Comparison of ENCODE assay signal across 35 cellular contexts in genomic region chrX:135178636-135179035, GRCh38. TPM values are rescaled to one million over a fixed set of nuclear protein-coding genes. Genes with fewer than 3 reads are reported as not detected.
"Had no signal": no experiment of that assay in that cellular context is flagged by ENCODE, and none has a peak within 500 bp of the region (broad histone marks: within the 10 kb centered on the region; RNA-seq: fewer than 3 reads in every experiment).

No MANE protein-coding gene starts in this region.

- H3K27me3 ChIP-seq: MG63 had no signal

- H3K9ac ChIP-seq: KMS-11 had no signal

- H3K9me3 ChIP-seq: MG63 had no signal

- H3K4me2 ChIP-seq: KMS-11 had no signal

- DNase-seq: Karpas-422, Kasumi-1, KG1, MG63, MM.1S, MV-4-11, NCI-H1048, NCI-H1092, NCI-H1092 treated with DMSO at 0.1 percent for 48 hours, NCI-H1417, NCI-H1417 treated with DMSO at 0.1 percent for 48 hours, NCI-H1436, NCI-H1436 treated with DMSO at 0.1 percent for 48 hours, NCI-H146, NCI-H1694, NCI-H1694 treated with DMSO at 0.1 percent for 48 hours, NCI-H187, NCI-H187 treated with DMSO at 0.1 percent for 48 hours, NCI-H1930, NCI-H2029, NCI-H2029 treated with DMSO at 0.1 percent for 48 hours, NCI-H2081, NCI-H2081 treated with DMSO at 0.1 percent for 48 hours, NCI-H2107, NCI-H2171, NCI-H2227 treated with DMSO at 0.1 percent for 48 hours, NCI-H345, NCI-H446, NCI-H446 treated with DMSO at 0.1 percent for 48 hours, NCI-H510A had no signal

- H3K36me3 ChIP-seq: MG63 had no signal

- H3K4me3 ChIP-seq: MG63 had no signal

- H3K27ac ChIP-seq: KMS-11 had no signal

RNA-seq across cellular contexts. Expression of gene CT55, which starts 7.4 kb away (rescaled TPM):
- total RNA-seq: LHCN-M2, MCF 10A, NCI-H460 had no signal

RNA-seq across cellular contexts. Expression of gene ETDB, which starts 58.3 kb away (rescaled TPM):
- total RNA-seq: LHCN-M2, M059J, MCF 10A, NCI-H460 had no signal
